In genomic region chr2:47065771-47066380, GRCh38 we compare ENCODE assay signal across 9 cellular contexts.
A peak's percentile ranks its signal among the peaks of the same experiment; 100 is the strongest.
DNase-seq lines count a peak whose midpoint lies in the region; ATAC-seq, FAIRE-seq and TF ChIP-seq lines count a peak whose summit lies in the region.
"Had no signal": no experiment of that assay in that cellular context is flagged by ENCODE, and none has a peak within 500 bp of the region (broad histone marks: within the 10 kb centered on the region; RNA-seq: fewer than 3 reads in every experiment).

No MANE protein-coding gene starts in this region.

- intact Hi-C loops in right cardiac atrium (cut with DNase I) (no loop called here), Calu3 (cut with micrococcal nuclease; ENCODE audit: unreplicated experiment) (no loop called here)

- H3K4me1 Mint-ChIP-seq in stimulated activated naive B cell treated with anti-CD40 and anti-IgM and Interleukin-4, amounts not matched to agents 10 μg/mL and 1 μg/mL and 100 μg/mL, for 72 hours, result peaks cover 34 to 57% of the 10 kb centered on the region in 2 donors
- peaks cover 9% of the 10 kb centered on the region for H3K4me1 Mint-ChIP-seq in activated CD8-positive, alpha-beta memory T cell treated with anti-CD3 and anti-CD28 coated beads, Interleukin-2, amount 10 ng/mL, durations not matched to agents 7 days and 5 days
- peaks cover 41% of the 10 kb centered on the region for H3K4me1 Mint-ChIP-seq in Calu3 (ENCODE audit: low read depth, unreplicated experiment)

- H3K4me3 Mint-ChIP-seq in stimulated activated naive B cell treated with anti-CD40 and anti-IgM and Interleukin-4, amounts not matched to agents 10 μg/mL and 1 μg/mL and 100 μg/mL, for 72 hours, result no peak overlapping the region
- H3K4me3 Mint-ChIP-seq in activated CD8-positive, alpha-beta memory T cell treated with anti-CD3 and anti-CD28 coated beads, Interleukin-2, amount 10 ng/mL, durations not matched to agents 7 days and 5 days, result no peak overlapping the region
- no peak overlapping the region for H3K4me3 Mint-ChIP-seq in Calu3 (ENCODE audit: low read depth, unreplicated experiment)

- 38% methylated on average over 4 of the region's 4 CpGs for WGBS in right cardiac atrium

- no peaks in the 10 kb centered on the region for H3K9me3 Mint-ChIP-seq in stimulated activated naive B cell treated with anti-CD40 and anti-IgM and Interleukin-4, amounts not matched to agents 10 μg/mL and 1 μg/mL and 100 μg/mL, for 72 hours
- no peaks in the 10 kb centered on the region for H3K9me3 Mint-ChIP-seq in activated CD8-positive, alpha-beta memory T cell treated with anti-CD3 and anti-CD28 coated beads, Interleukin-2, amount 10 ng/mL, durations not matched to agents 7 days and 5 days (ENCODE audit: low read depth)
- H3K9me3 Mint-ChIP-seq in Calu3 (ENCODE audit: low read depth, unreplicated experiment), result no peaks in the 10 kb centered on the region

- no peak overlapping the region for H3K4me3 ChIP-seq in right cardiac atrium (ENCODE audit: low read length)

- no peaks in the 10 kb centered on the region for H3K9me3 ChIP-seq in right cardiac atrium (ENCODE audit: control insufficient read depth, low read length)

- H3K4me1 ChIP-seq in right cardiac atrium (ENCODE audit: control insufficient read depth, insufficient read depth, low read length), result peaks cover 39% of the 10 kb centered on the region

- H3K36me3 Mint-ChIP-seq in stimulated activated naive B cell treated with anti-CD40 and anti-IgM and Interleukin-4, amounts not matched to agents 10 μg/mL and 1 μg/mL and 100 μg/mL, for 72 hours, result peaks cover 42 to 66% of the 10 kb centered on the region in 2 donors
- peaks cover 4% of the 10 kb centered on the region for H3K36me3 Mint-ChIP-seq in activated CD8-positive, alpha-beta memory T cell treated with anti-CD3 and anti-CD28 coated beads, Interleukin-2, amount 10 ng/mL, durations not matched to agents 7 days and 5 days
- peaks cover 19% of the 10 kb centered on the region for H3K36me3 Mint-ChIP-seq in Calu3 (ENCODE audit: insufficient read depth, unreplicated experiment)

- CTCF ChIA-PET in activated CD8-positive, alpha-beta memory T cell treated with anti-CD3 and anti-CD28 coated beads, Interleukin-2, amount 10 ng/mL, durations not matched to agents 7 days and 5 days (lab: Charles Lee), result no interaction called here
- CTCF ChIA-PET in Calu3 (lab: Charles Lee), result interaction anchor here (0.6 to 0.9 kb wide), 4 partner anchors 11 to 257 kb away, joined by 3 to 7 read pairs (median 4); no protein-coding TSS in a partner anchor

- TF ChIP-seq CTCF in Calu3 (IDR thresholded peaks at IDR 0.05; ENCODE audit: unreplicated experiment), result no peak

- H3K27me3 Mint-ChIP-seq in stimulated activated naive B cell treated with anti-CD40 and anti-IgM and Interleukin-4, amounts not matched to agents 10 μg/mL and 1 μg/mL and 100 μg/mL, for 72 hours, result no peaks in the 10 kb centered on the region
- H3K27me3 Mint-ChIP-seq in activated CD8-positive, alpha-beta memory T cell treated with anti-CD3 and anti-CD28 coated beads, Interleukin-2, amount 10 ng/mL, durations not matched to agents 7 days and 5 days, result no peaks in the 10 kb centered on the region
- no peaks in the 10 kb centered on the region for H3K27me3 Mint-ChIP-seq in Calu3 (ENCODE audit: unreplicated experiment)

- FAIRE-seq in GM19239 (lab: Jason Lieb, UNC), result no peak

- no TSS peak for BruUV-seq in Calu3 (replicated peaks; lab: Mats Ljungman, UMichigan)

- H3K27ac ChIP-seq in angular gyrus (ENCODE audit: low read depth, low read length) (peak overlapping the region; percentile 20), right cardiac atrium (ENCODE audit: low read length) (peak overlapping the region; percentile 10)

- H3K27ac Mint-ChIP-seq in stimulated activated naive B cell treated with anti-CD40 and anti-IgM and Interleukin-4, amounts not matched to agents 10 μg/mL and 1 μg/mL and 100 μg/mL, for 72 hours, result peak overlapping the region; percentile 82
- no peak overlapping the region for H3K27ac Mint-ChIP-seq in activated CD8-positive, alpha-beta memory T cell treated with anti-CD3 and anti-CD28 coated beads, Interleukin-2, amount 10 ng/mL, durations not matched to agents 7 days and 5 days
- no peak overlapping the region for H3K27ac Mint-ChIP-seq in Calu3 (ENCODE audit: unreplicated experiment)

- H3K27me3 ChIP-seq in right cardiac atrium (ENCODE audit: control insufficient read depth, insufficient read depth), result no peaks in the 10 kb centered on the region

- DNase-seq in GM04504 (ENCODE audit: low read depth), result peak; percentile 95
- peak in 2 of 3 donors; percentile 78 to 82 for DNase-seq in right cardiac atrium
- DNase-seq in stimulated activated naive B cell treated with anti-CD40 and anti-IgM and Interleukin-4, amounts not matched to agents 10 μg/mL and 1 μg/mL and 100 μg/mL, for 72 hours, result no peak
- DNase-seq in GM19239 (ENCODE audit: insufficient read length, low spot score), result no peak
- DNase-seq in activated CD8-positive, alpha-beta memory T cell treated with anti-CD3 and anti-CD28 coated beads, Interleukin-2, amount 10 ng/mL, durations not matched to agents 7 days and 5 days, result no peak
- no peak for DNase-seq in DMS79 treated with DMSO at 0.1 percent for 48 hours (lab: John Stamatoyannopoulos, UW)
- no peak for DNase-seq in Calu3
- DNase-seq: T-helper 1 cell had no signal

- ATAC-seq in right cardiac atrium, result peak; percentile 40 to 47
- no peak for ATAC-seq in stimulated activated naive B cell treated with anti-CD40 and anti-IgM and Interleukin-4, amounts not matched to agents 10 μg/mL and 1 μg/mL and 100 μg/mL, for 72 hours (replicated peaks)
- no peak for ATAC-seq in activated CD8-positive, alpha-beta memory T cell treated with anti-CD3 and anti-CD28 coated beads, Interleukin-2, amount 10 ng/mL, durations not matched to agents 7 days and 5 days

Comparison
In these comparisons a context has a peak if more than half of its experiments do, and no peak if none do; other contexts are left out.
1. DNase-seq: peak in GM04504 (single experiment) and right cardiac atrium (2 of 3); none in stimulated activated naive B cell treated with anti-CD40 and anti-IgM and Interleukin-4, amounts not matched to agents 10 μg/mL and 1 μg/mL and 100 μg/mL, for 72 hours (single experiment), GM19239 (single experiment), activated CD8-positive, alpha-beta memory T cell treated with anti-CD3 and anti-CD28 coated beads, Interleukin-2, amount 10 ng/mL, durations not matched to agents 7 days and 5 days (single experiment), DMS79 treated with DMSO at 0.1 percent for 48 hours (single experiment) and Calu3 (single experiment).
2. ATAC-seq: peak in right cardiac atrium (2 of 2); none in stimulated activated naive B cell treated with anti-CD40 and anti-IgM and Interleukin-4, amounts not matched to agents 10 μg/mL and 1 μg/mL and 100 μg/mL, for 72 hours (0 of 2) and activated CD8-positive, alpha-beta memory T cell treated with anti-CD3 and anti-CD28 coated beads, Interleukin-2, amount 10 ng/mL, durations not matched to agents 7 days and 5 days (single experiment).